Comparison of ENCODE assay signal across 8 cellular contexts in the genomic region with DNA sequence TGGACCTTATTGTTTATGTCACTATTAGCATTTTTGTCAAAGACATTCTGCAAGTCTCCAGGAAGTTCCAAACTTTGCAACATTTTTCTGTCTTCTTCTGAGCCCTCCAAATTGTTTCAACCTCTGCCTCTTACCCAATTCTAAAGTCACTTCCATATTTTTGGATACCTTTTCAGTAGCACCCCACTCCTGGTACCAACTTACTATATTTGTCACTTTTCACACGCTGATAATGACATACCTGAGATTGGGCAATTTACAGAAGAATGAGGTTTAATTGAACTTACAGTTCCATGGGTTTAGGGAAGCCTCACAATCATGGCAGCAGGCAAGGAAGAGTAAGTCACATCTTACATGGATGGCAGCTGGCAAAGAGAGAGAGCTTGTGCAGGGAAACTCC.
"Had no signal": no experiment of that assay in that cellular context is flagged by ENCODE, and none has a peak within 500 bp of the region (broad histone marks: within the 10 kb centered on the region; RNA-seq: fewer than 3 reads in every experiment).

No MANE protein-coding gene starts in this region.

- ATAC-seq: GM12878 had no signal

- FAIRE-seq: G401.6, GM12878, GM12891, GM12892, GM18507, GM19239 had no signal

- H3K4me3 ChIP-seq: GM12878 had no signal

- DNase-seq: GDM1, GF-D8 had no signal
